1 cellular context compared by ENCODE assay signal in the genomic region with DNA sequence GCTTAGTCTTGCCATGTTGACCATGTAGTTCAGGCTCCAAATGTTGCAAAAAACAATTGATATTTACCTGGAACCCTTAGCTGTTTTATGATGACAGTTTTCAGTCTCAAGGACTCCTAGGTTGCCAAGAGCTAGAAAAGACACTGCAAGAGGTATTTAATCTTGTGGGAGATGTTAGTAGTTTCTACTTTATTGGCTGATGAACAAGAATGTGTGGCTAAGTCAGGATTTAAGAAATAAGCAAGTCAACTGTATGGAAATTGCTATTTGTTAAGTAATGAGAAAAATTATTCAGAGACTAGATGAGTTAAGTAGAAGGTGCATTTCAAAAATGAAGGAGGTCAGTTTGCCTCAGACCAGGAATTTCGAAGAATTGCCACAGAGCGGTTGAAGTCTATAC.
TF ChIP-seq lines count a peak whose summit lies in the region.

No MANE protein-coding gene starts in this region.

TF ChIP-seq in IMR-90, 13 proteins besides CTCF, POLR2A, EP300 and RAD21 (continued from another document):
- TF ChIP-seq, protein P1, sequence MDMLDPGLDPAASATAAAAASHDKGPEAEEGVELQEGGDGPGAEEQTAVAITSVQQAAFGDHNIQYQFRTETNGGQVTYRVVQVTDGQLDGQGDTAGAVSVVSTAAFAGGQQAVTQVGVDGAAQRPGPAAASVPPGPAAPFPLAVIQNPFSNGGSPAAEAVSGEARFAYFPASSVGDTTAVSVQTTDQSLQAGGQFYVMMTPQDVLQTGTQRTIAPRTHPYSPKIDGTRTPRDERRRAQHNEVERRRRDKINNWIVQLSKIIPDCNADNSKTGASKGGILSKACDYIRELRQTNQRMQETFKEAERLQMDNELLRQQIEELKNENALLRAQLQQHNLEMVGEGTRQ (IDR thresholded peaks at IDR 0.05; ENCODE audit: low read depth, low read length), result no peak
- TF ChIP-seq FOS (IDR thresholded peaks at IDR 0.05; ENCODE audit: low read depth, low read length) (no peak), MXI1 (IDR thresholded peaks at IDR 0.05; ENCODE audit: borderline replicate concordance, low read depth, low read length) (no peak), RFX5 (IDR thresholded peaks at IDR 0.05; ENCODE audit: low read depth, low read length) (no peak), CEBPB (IDR thresholded peaks at IDR 0.05; ENCODE audit: low read depth, low read length) (no peak), ELK1 (IDR thresholded peaks at IDR 0.05; ENCODE audit: borderline replicate concordance, low read depth, low read length) (no peak)
